Comparison of ENCODE assay signal across 17 cellular contexts in the genomic region with DNA sequence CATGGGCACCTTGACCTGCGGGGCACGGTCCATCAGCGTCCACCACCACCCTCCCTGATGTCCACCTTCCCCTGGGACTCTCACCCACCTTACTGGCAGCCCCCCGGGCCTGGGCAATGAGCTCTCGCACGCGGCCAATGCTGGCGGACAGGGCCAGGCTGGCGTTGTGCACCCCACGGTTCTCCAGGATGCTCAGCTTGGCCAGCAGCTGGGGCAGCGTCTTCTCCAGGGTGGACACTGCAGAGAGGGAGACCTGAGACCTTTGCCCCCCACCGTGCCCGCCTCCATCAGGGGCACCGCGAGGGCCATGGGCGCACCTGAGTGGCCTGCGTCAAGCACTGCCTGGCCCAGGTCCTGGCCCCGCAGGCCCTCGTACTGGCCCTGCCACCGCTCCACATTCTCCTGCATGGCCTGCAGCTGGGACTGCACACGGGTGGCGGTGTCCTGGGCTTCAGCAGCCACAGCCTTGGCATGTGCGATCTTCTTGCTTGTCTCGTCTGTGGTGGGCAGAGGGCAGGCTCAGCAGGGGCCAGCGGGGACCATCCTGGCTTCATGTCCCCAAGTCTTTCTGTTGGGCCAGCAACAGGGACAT. TPM values are rescaled to one million over a fixed set of nuclear protein-coding genes. Genes with fewer than 3 reads are reported as not detected.
DNase-seq lines count a peak whose midpoint lies in the region; ATAC-seq and TF ChIP-seq lines count a peak whose summit lies in the region.
"Had no signal": no experiment of that assay in that cellular context is flagged by ENCODE, and none has a peak within 500 bp of the region (broad histone marks: within the 10 kb centered on the region; RNA-seq: fewer than 3 reads in every experiment).

No MANE protein-coding gene starts in this region.

- H3K9me3 ChIP-seq in Panc1 (ENCODE audit: control insufficient read depth, insufficient read depth, low read depth, low read length), result no peaks in the 10 kb centered on the region
- no peaks in the 10 kb centered on the region for H3K9me3 ChIP-seq in osteoblast (ENCODE audit: low read depth, low read length)

- H3K27me3 ChIP-seq in Panc1 (ENCODE audit: control insufficient read depth, insufficient read depth, low read length), result no peaks in the 10 kb centered on the region
- H3K27me3 ChIP-seq in osteoblast (ENCODE audit: insufficient read depth, low read length), result no peaks in the 10 kb centered on the region

- intact Hi-C loops in Calu3 (cut with micrococcal nuclease; ENCODE audit: unreplicated experiment), result no loop called here
- intact Hi-C loops in Panc1 (cut with micrococcal nuclease; ENCODE audit: unreplicated experiment), result no loop called here

- no TSS peak for BruUV-seq in Calu3 (replicated peaks; lab: Mats Ljungman, UMichigan)
- no TSS peak for BruUV-seq in Panc1 (replicated peaks; lab: Mats Ljungman, UMichigan)

- CTCF ChIA-PET in Calu3 (lab: Charles Lee) (no interaction called here), Panc1 (lab: Charles Lee) (no interaction called here)

- no peaks in the 10 kb centered on the region for H3K79me2 ChIP-seq in osteoblast (ENCODE audit: insufficient read depth, low read length)

- peaks cover 93% of the 10 kb centered on the region for H3K36me3 Mint-ChIP-seq in Calu3 (ENCODE audit: insufficient read depth, unreplicated experiment)
- H3K36me3 Mint-ChIP-seq: IgD-negative memory B cell had no signal

- no peak overlapping the region for H3K4me2 ChIP-seq in osteoblast (ENCODE audit: insufficient read depth, low read length)

- in situ Hi-C loops in Panc1 (cut with HindIII; ENCODE audit: low pct_unique_long_range_greater_than_20kb, low sequenced_read_pairs), result no loop called here

- no peaks in the 10 kb centered on the region for H4K20me1 ChIP-seq in osteoblast (ENCODE audit: insufficient read depth, low read length)

- no peak overlapping the region for H2AFZ ChIP-seq in osteoblast (ENCODE audit: low read length)

- H3K4me1 ChIP-seq in Panc1 (ENCODE audit: control insufficient read depth, insufficient read depth, low read length) (peaks cover 16% of the 10 kb centered on the region), osteoblast (ENCODE audit: insufficient read depth, low read length) (no peaks in the 10 kb centered on the region)

- no peak overlapping the region for H3K4me3 Mint-ChIP-seq in Calu3 (ENCODE audit: low read depth, unreplicated experiment)
- H3K4me3 Mint-ChIP-seq: CD4-positive, alpha-beta T cell; H9; HFFc6; IgD-negative memory B cell had no signal

- no peak overlapping the region for H3K4me3 ChIP-seq in Panc1 (ENCODE audit: low read depth in 2 of 2, low read length in 2 of 2)
- no peak overlapping the region for H3K4me3 ChIP-seq in osteoblast (ENCODE audit: insufficient read depth, low read length)

- DNase-seq in 8988T (peak; percentile 59), Calu3 (no peak), Panc1 (ENCODE audit: low read depth, low spot score) (no peak), osteoblast (ENCODE audit: insufficient read length, low spot score, missing footprints) (peak; percentile 87), hepatic stellate cell (ENCODE audit: low spot score) (no peak), amygdala (lab: John Stamatoyannopoulos, UW) (no peak)
- DNase-seq: ACHN; CD4-positive, alpha-beta T cell; DMS79 treated with DMSO at 0.1 percent for 48 hours; GF-D8; GOT3; H9; HFFc6; KBM-7 had no signal

- H3K4me1 Mint-ChIP-seq in Calu3 (ENCODE audit: low read depth, unreplicated experiment), result no peaks in the 10 kb centered on the region
- H3K4me1 Mint-ChIP-seq: H9 had no signal

- H3K27ac Mint-ChIP-seq in Calu3 (ENCODE audit: unreplicated experiment), result peak overlapping the region; percentile 65
- H3K27ac Mint-ChIP-seq: CD4-positive, alpha-beta T cell; HFFc6; IgD-negative memory B cell had no signal

- no peaks in the 10 kb centered on the region for H3K9me3 Mint-ChIP-seq in Calu3 (ENCODE audit: low read depth, unreplicated experiment)
- H3K9me3 Mint-ChIP-seq: CD4-positive, alpha-beta T cell had no signal

- H3K27ac ChIP-seq in Panc1 (ENCODE audit: low read length) (peak overlapping the region; percentile 29; the same call in 1 of the 2 replicates), osteoblast (ENCODE audit: low read depth, low read length) (no peak overlapping the region)
- H3K27ac ChIP-seq: C4-2B, HL-60 had no signal

- H3K36me3 ChIP-seq in Panc1 (ENCODE audit: control insufficient read depth, insufficient read depth, low read length) (peaks cover 16% of the 10 kb centered on the region), osteoblast (ENCODE audit: insufficient read depth, low read length) (no peaks in the 10 kb centered on the region)

- ATAC-seq in Panc1, result no peak

- POLR2A ChIA-PET in Panc1 (lab: Charles Lee), result no interaction called here

- no peaks in the 10 kb centered on the region for H3K27me3 Mint-ChIP-seq in Calu3 (ENCODE audit: unreplicated experiment)
- H3K27me3 Mint-ChIP-seq: CD4-positive, alpha-beta T cell; IgD-negative memory B cell had no signal

- TF ChIP-seq CTCF in Calu3 (IDR thresholded peaks at IDR 0.05; ENCODE audit: unreplicated experiment), result no peak
- no peak for TF ChIP-seq CTCF in Panc1 (IDR thresholded peaks at IDR 0.05)
- no peak for TF ChIP-seq CTCF in osteoblast (IDR thresholded peaks at IDR 0.05; ENCODE audit: extremely low read depth, low read depth, low read length)

RNA-seq across cellular contexts. Expression of a gene that starts 12.0 kb away (rescaled TPM):
- total RNA-seq in Calu3 (2022) (222 and 227 TPM in 2 replicates), Panc1 (2021; ENCODE audit: unreplicated experiment) (194 TPM), osteoblast (93.1 and 103 TPM in 2 replicates)
- polyA plus RNA-seq in Panc1 (2012; ENCODE audit: insufficient read length), result 315 TPM

RNA-seq across cellular contexts. Expression of a gene that starts 52.3 kb away (rescaled TPM):
- 740 and 763 TPM in 2 replicates for total RNA-seq in Calu3 (2022)
- total RNA-seq in Panc1 (2021; ENCODE audit: unreplicated experiment), result 497 TPM
- 508 TPM for polyA plus RNA-seq in Panc1 (2012; ENCODE audit: insufficient read length)
- total RNA-seq in osteoblast, result 0.88 and 2.2 TPM in 2 replicates

Comparison
In these comparisons a context has a peak if more than half of its experiments do, and no peak if none do; other contexts are left out.
1. DNase-seq: peak in 8988T (single experiment) and osteoblast (single experiment); none in Calu3 (single experiment), Panc1 (single experiment), hepatic stellate cell (single experiment) and amygdala (0 of 56).
2. RNA of a gene that starts 52.3 kb away (total RNA-seq): 740 to 763 TPM in Calu3 and 497 TPM in Panc1 (single experiment); 0.88 to 2.2 TPM in osteoblast; every median in the first group is over 100 times any median in the second.